ENCODE assay signal across 8 cellular contexts in the genomic region with DNA sequence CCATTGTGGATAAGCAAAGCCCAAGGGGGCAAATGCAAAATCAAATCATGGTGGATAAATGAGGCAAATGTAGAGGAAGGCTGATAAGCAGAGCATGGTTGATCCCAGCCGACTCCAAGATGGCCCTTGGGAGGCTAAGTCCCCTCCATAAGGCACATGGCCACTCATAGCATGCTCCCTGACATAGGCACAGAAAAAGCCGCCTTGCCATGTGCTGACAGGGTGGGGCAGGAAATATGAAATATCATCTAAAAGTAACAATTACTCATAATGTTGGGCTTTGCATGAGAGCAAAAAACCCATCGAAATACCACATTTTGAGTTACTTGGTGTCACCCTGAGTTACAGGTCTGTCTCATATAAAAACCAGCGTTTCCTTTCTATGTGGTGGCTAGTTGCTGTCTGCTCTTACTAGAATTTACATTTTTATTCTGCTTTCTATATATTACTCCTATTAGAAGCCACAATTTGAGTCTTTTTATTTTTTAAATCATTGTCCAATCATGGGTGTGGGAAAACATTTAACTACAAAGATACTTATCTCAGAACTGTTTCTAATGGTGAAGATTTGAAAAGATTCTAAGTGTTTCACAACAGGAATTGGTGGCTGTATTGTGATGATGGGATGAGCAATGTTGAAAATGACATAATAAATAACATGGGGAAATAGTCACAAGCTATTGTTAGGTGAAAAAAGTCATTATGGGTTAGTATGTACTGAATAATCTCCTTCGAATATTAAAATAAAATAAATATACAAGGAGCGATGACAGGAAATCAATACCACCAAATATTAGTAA.
DNase-seq lines count a peak whose midpoint lies in the region; ATAC-seq and TF ChIP-seq lines count a peak whose summit lies in the region.

No MANE protein-coding gene starts in this region.

- H3K27me3 Mint-ChIP-seq in activated CD8-positive, alpha-beta memory T cell treated with anti-CD3 and anti-CD28 coated beads, Interleukin-2, amount 10 ng/mL, durations not matched to agents 7 days and 5 days, result peaks cover 2% of the 10 kb centered on the region
- H3K27me3 Mint-ChIP-seq in stimulated activated naive CD8-positive, alpha-beta T cell treated with anti-CD3 and anti-CD28 coated beads, Interleukin-15, Interleukin-2, amounts not matched to agents 100 ng/mL and 50 ng/mL, for 24 hours, result peaks cover 3% of the 10 kb centered on the region

- peak overlapping the region; percentile 98 for H3K27ac Mint-ChIP-seq in activated CD8-positive, alpha-beta memory T cell treated with anti-CD3 and anti-CD28 coated beads, Interleukin-2, amount 10 ng/mL, durations not matched to agents 7 days and 5 days
- H3K27ac Mint-ChIP-seq in stimulated activated naive CD8-positive, alpha-beta T cell treated with anti-CD3 and anti-CD28 coated beads, Interleukin-15, Interleukin-2, amounts not matched to agents 100 ng/mL and 50 ng/mL, for 24 hours, result peak overlapping the region; percentile 95

- DNase-seq in activated CD8-positive, alpha-beta memory T cell treated with anti-CD3 and anti-CD28 coated beads, Interleukin-2, amount 10 ng/mL, durations not matched to agents 7 days and 5 days, result peak; percentile 91
- DNase-seq in hepatic stellate cell (ENCODE audit: low spot score) (peak; percentile 26), NCI-H187 treated with DMSO at 0.1 percent for 48 hours (lab: John Stamatoyannopoulos, UW) (no peak), GM10248 (ENCODE audit: extremely low spot score) (no peak), germinal center (ENCODE audit: low spot score) (no peak)

- peak; percentile 65 for ATAC-seq in GM18870 (IDR thresholded peaks at IDR 0.05; ENCODE audit: unreplicated experiment)
- ATAC-seq in HG03342 (IDR thresholded peaks at IDR 0.05; ENCODE audit: unreplicated experiment), result peak; percentile 41
- ATAC-seq in activated CD8-positive, alpha-beta memory T cell treated with anti-CD3 and anti-CD28 coated beads, Interleukin-2, amount 10 ng/mL, durations not matched to agents 7 days and 5 days, result peak; percentile 60

- peaks cover 2% of the 10 kb centered on the region for H3K36me3 Mint-ChIP-seq in activated CD8-positive, alpha-beta memory T cell treated with anti-CD3 and anti-CD28 coated beads, Interleukin-2, amount 10 ng/mL, durations not matched to agents 7 days and 5 days
- H3K36me3 Mint-ChIP-seq in stimulated activated naive CD8-positive, alpha-beta T cell treated with anti-CD3 and anti-CD28 coated beads, Interleukin-15, Interleukin-2, amounts not matched to agents 100 ng/mL and 50 ng/mL, for 24 hours (ENCODE audit: low read depth), result peaks cover 3% of the 10 kb centered on the region

- peak overlapping the region; percentile 57 for H3K4me3 Mint-ChIP-seq in activated CD8-positive, alpha-beta memory T cell treated with anti-CD3 and anti-CD28 coated beads, Interleukin-2, amount 10 ng/mL, durations not matched to agents 7 days and 5 days
- peak overlapping the region; percentile 56 for H3K4me3 Mint-ChIP-seq in stimulated activated naive CD8-positive, alpha-beta T cell treated with anti-CD3 and anti-CD28 coated beads, Interleukin-15, Interleukin-2, amounts not matched to agents 100 ng/mL and 50 ng/mL, for 24 hours

- no peaks in the 10 kb centered on the region for H3K9me3 Mint-ChIP-seq in activated CD8-positive, alpha-beta memory T cell treated with anti-CD3 and anti-CD28 coated beads, Interleukin-2, amount 10 ng/mL, durations not matched to agents 7 days and 5 days (ENCODE audit: low read depth)
- H3K9me3 Mint-ChIP-seq in stimulated activated naive CD8-positive, alpha-beta T cell treated with anti-CD3 and anti-CD28 coated beads, Interleukin-15, Interleukin-2, amounts not matched to agents 100 ng/mL and 50 ng/mL, for 24 hours, result peaks cover 3% of the 10 kb centered on the region

- POLR2A ChIA-PET in GM10248 (lab: Yijun Ruan, JAX), result no interaction called here

- CTCF ChIA-PET in activated CD8-positive, alpha-beta memory T cell treated with anti-CD3 and anti-CD28 coated beads, Interleukin-2, amount 10 ng/mL, durations not matched to agents 7 days and 5 days (lab: Charles Lee), result interaction anchor here (1.7 kb wide), 1 partner anchor 201 kb away, joined by 9 read pairs; a partner anchor contains a TSS
- CTCF ChIA-PET in GM10248 (lab: Yijun Ruan, JAX), result no interaction called here

- TF ChIP-seq CTCF in GM10248 (IDR thresholded peaks at IDR 0.05; ENCODE audit: control extremely low read depth, extremely low read depth, low read depth, missing control alignments), result no peak

- H3K4me1 Mint-ChIP-seq in activated CD8-positive, alpha-beta memory T cell treated with anti-CD3 and anti-CD28 coated beads, Interleukin-2, amount 10 ng/mL, durations not matched to agents 7 days and 5 days, result peaks cover 84% of the 10 kb centered on the region
- H3K4me1 Mint-ChIP-seq in stimulated activated naive CD8-positive, alpha-beta T cell treated with anti-CD3 and anti-CD28 coated beads, Interleukin-15, Interleukin-2, amounts not matched to agents 100 ng/mL and 50 ng/mL, for 24 hours (ENCODE audit: low read depth), result peaks cover 98% of the 10 kb centered on the region

Comparison
In these comparisons a context has a peak if more than half of its experiments do, and no peak if none do; other contexts are left out.
1. DNase-seq: peak in activated CD8-positive, alpha-beta memory T cell treated with anti-CD3 and anti-CD28 coated beads, Interleukin-2, amount 10 ng/mL, durations not matched to agents 7 days and 5 days (single experiment) and hepatic stellate cell (single experiment); none in NCI-H187 treated with DMSO at 0.1 percent for 48 hours (single experiment), GM10248 (single experiment) and germinal center (single experiment).
2. Peak in every context shown above with its lines, with median percentiles within 50 percentile points of each other: ATAC-seq.